Comparison of ENCODE assay signal across 1 cellular context in genomic region chr12:89163918-89164317, GRCh38.
TF ChIP-seq lines count a peak whose summit lies in the region.

No MANE protein-coding gene starts in this region.

TF ChIP-seq in A549, 52 proteins besides CTCF, POLR2A, EP300 and RAD21 (continued from another document):
- no peak for TF ChIP-seq HMGXB4 (CRISPR knock-in tag; IDR thresholded peaks at IDR 0.05; ENCODE audit: borderline replicate concordance)
- TF ChIP-seq PHF8 (IDR thresholded peaks at IDR 0.05; ENCODE audit: borderline replicate concordance, low read depth) = no peak
- no peak for TF ChIP-seq EHMT2 (IDR thresholded peaks at IDR 0.05; ENCODE audit: low read depth)
- TF ChIP-seq RCOR1 (IDR thresholded peaks at IDR 0.05; ENCODE audit: low read depth, low read length) = no peak
- TF ChIP-seq BCL3 (IDR thresholded peaks at IDR 0.05) = no peak
- TF ChIP-seq CEBPB (IDR thresholded peaks at IDR 0.05) = no peak
- no peak for TF ChIP-seq NPAS2 (CRISPR knock-in tag; IDR thresholded peaks at IDR 0.05; ENCODE audit: borderline replicate concordance)
- no peak for TF ChIP-seq MYC (IDR thresholded peaks at IDR 0.05; ENCODE audit: borderline replicate concordance, low read length)
- no peak for TF ChIP-seq EHF (CRISPR knock-in tag; IDR thresholded peaks at IDR 0.05)
- TF ChIP-seq TP53 (CRISPR knock-in tag; IDR thresholded peaks at IDR 0.05) = no peak
- TF ChIP-seq ZNF302 (CRISPR knock-in tag; IDR thresholded peaks at IDR 0.05) = no peak
- TF ChIP-seq KDM1A (IDR thresholded peaks at IDR 0.05; ENCODE audit: low read depth) = no peak
- TF ChIP-seq ATOH8 (CRISPR knock-in tag; IDR thresholded peaks at IDR 0.05; ENCODE audit: low read depth) = no peak
- no peak for TF ChIP-seq PBX3 (IDR thresholded peaks at IDR 0.05)
- no peak for TF ChIP-seq CHD2 (IDR thresholded peaks at IDR 0.05; ENCODE audit: low read length, partially characterized antibody)
- TF ChIP-seq CBX2 (IDR thresholded peaks at IDR 0.05; ENCODE audit: borderline replicate concordance, low read depth) = no peak
- no peak for TF ChIP-seq BHLHE40 (IDR thresholded peaks at IDR 0.05; ENCODE audit: low read depth, low read length)
